ENCODE assay signal across 13 cellular contexts in the genomic region with DNA sequence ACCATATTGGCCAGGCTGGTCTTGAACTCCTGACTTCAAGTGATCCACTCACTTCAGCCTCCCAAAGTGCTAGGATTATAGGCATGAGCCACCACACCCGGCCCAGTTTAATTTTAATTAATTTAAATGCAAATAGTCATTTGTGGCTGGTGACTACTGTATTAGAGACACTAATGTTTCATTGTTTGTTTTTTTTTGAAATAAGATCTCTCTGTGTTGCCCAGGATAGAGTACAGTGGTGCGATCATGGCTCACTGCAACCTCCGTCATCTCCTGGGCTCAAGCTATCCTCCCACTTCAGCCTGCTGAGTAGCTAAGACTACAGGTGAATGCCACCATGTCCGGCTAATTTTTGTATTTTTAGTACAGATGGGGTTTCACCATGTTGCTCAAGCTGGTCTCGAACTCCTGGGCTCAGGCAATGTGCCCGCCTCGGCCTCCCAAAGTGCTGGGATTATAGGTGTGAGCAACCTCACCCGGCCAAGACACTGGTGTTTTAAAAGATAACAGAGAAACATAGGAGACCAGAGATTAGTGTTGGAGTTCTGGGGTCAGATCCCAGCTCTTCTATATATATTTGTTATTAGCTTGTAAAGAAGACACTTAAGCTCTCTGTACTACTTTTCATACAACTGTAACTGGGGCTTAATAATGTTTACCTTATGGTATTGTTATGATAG. TPM values are rescaled to one million over a fixed set of nuclear protein-coding genes. Genes with fewer than 3 reads are reported as not detected.
DNase-seq lines count a peak whose midpoint lies in the region; ATAC-seq and TF ChIP-seq lines count a peak whose summit lies in the region.
"Had no signal": no experiment of that assay in that cellular context is flagged by ENCODE, and none has a peak within 500 bp of the region (broad histone marks: within the 10 kb centered on the region; RNA-seq: fewer than 3 reads in every experiment).

No MANE protein-coding gene starts in this region.

- H3K4me1 Mint-ChIP-seq in Calu3 (ENCODE audit: low read depth, unreplicated experiment), result peaks cover 30% of the 10 kb centered on the region

- H3K79me2 ChIP-seq in hepatocyte (no peaks in the 10 kb centered on the region), parathyroid adenoma (no peaks in the 10 kb centered on the region)

- no peak for ATAC-seq in HG03039 (IDR thresholded peaks at IDR 0.05; ENCODE audit: unreplicated experiment)
- ATAC-seq: Right ventricle myocardium inferior had no signal

- H3K9ac ChIP-seq in BLaER1 (no peak overlapping the region), parathyroid adenoma (no peak overlapping the region)

- H3K9me3 ChIP-seq in BLaER1 (no peaks in the 10 kb centered on the region), hepatocyte (ENCODE audit: low read depth) (no peaks in the 10 kb centered on the region), parathyroid adenoma (ENCODE audit: control insufficient read depth, low read length) (no peaks in the 10 kb centered on the region)

- H2AFZ ChIP-seq in hepatocyte (no peak overlapping the region), parathyroid adenoma (no peak overlapping the region)

- peaks cover 73% of the 10 kb centered on the region for H3K4me1 ChIP-seq in BLaER1
- peaks cover 25% of the 10 kb centered on the region for H3K4me1 ChIP-seq in hepatocyte (ENCODE audit: insufficient read depth)
- H3K4me1 ChIP-seq in parathyroid adenoma, result peaks cover 10% of the 10 kb centered on the region

- BruUV-seq in Calu3 (replicated peaks; lab: Mats Ljungman, UMichigan), result no TSS peak

- WGBS in hepatocyte (ENCODE audit: low lambda C conversion rate, missing lambda C conversion rate), result 93% methylated on average over 8 of the region's 8 CpGs

- CTCF ChIA-PET in Calu3 (lab: Charles Lee), result no interaction called here

- no peak overlapping the region for H3K27ac Mint-ChIP-seq in Calu3 (ENCODE audit: unreplicated experiment)

- no peak overlapping the region for H3K4me3 Mint-ChIP-seq in Calu3 (ENCODE audit: low read depth, unreplicated experiment)

- no peaks in the 10 kb centered on the region for H3K27me3 Mint-ChIP-seq in Calu3 (ENCODE audit: unreplicated experiment)

- H3K27ac ChIP-seq in BLaER1 (no peak overlapping the region), hepatocyte (peak overlapping the region; percentile 92), parathyroid adenoma (peak overlapping the region; percentile 85)

- H3K36me3 Mint-ChIP-seq in Calu3 (ENCODE audit: insufficient read depth, unreplicated experiment), result peaks cover 11% of the 10 kb centered on the region

- H3K4me2 ChIP-seq in BLaER1 (peak overlapping the region; percentile 81), hepatocyte (no peak overlapping the region), parathyroid adenoma (ENCODE audit: low read length) (no peak overlapping the region)

- intact Hi-C loops in Calu3 (cut with micrococcal nuclease; ENCODE audit: unreplicated experiment), result no loop called here

- H4K20me1 ChIP-seq in BLaER1 (peaks cover 17% of the 10 kb centered on the region), hepatocyte (ENCODE audit: insufficient read depth, poor library complexity, severe bottlenecking) (no peaks in the 10 kb centered on the region)

- H3K9me3 Mint-ChIP-seq in Calu3 (ENCODE audit: low read depth, unreplicated experiment), result no peaks in the 10 kb centered on the region

- no peak for TF ChIP-seq CTCF in hepatocyte (IDR thresholded peaks at IDR 0.05; ENCODE audit: poor library complexity)
- no peak for TF ChIP-seq CTCF in parathyroid adenoma (IDR thresholded peaks at IDR 0.05)
- no peak for TF ChIP-seq CTCF in Calu3 (IDR thresholded peaks at IDR 0.05; ENCODE audit: unreplicated experiment)

- H3K4me3 ChIP-seq in BLaER1, result no peak overlapping the region
- no peak overlapping the region for H3K4me3 ChIP-seq in hepatocyte
- H3K4me3 ChIP-seq in parathyroid adenoma (ENCODE audit: low read depth, low read length), result no peak overlapping the region

- DNase-seq in Daoy (ENCODE audit: low read depth), result peak; percentile 53
- no peak for DNase-seq in hepatocyte (ENCODE audit: low spot score)
- DNase-seq in activated effector memory CD4-positive, alpha-beta T cell treated with Interleukin-2 at 50 U/mL for 16 hours, result no peak
- no peak for DNase-seq in iPS-NIHi7 (ENCODE audit: extremely low spot score)
- DNase-seq in Calu3, result no peak
- DNase-seq: cerebellar nuclear complex, HCEC 1CT, KG1, SW 1271 had no signal

- H3K27me3 ChIP-seq in BLaER1 (no peaks in the 10 kb centered on the region), hepatocyte (no peaks in the 10 kb centered on the region), parathyroid adenoma (ENCODE audit: control insufficient read depth, insufficient read depth, low read length) (no peaks in the 10 kb centered on the region)

- H3K9me2 ChIP-seq in hepatocyte (replicated peaks; ENCODE audit: insufficient read depth), result no peaks in the 10 kb centered on the region

- H3K36me3 ChIP-seq in BLaER1 (no peaks in the 10 kb centered on the region), hepatocyte (replicated peaks; ENCODE audit: insufficient read depth, low read depth) (no peaks in the 10 kb centered on the region), parathyroid adenoma (ENCODE audit: control insufficient read depth, insufficient read depth, low read length) (no peaks in the 10 kb centered on the region)

RNA-seq across cellular contexts. Expression of a gene that starts 34.5 kb away (rescaled TPM):
- 199 and 200 TPM in 2 replicates for total RNA-seq in Daoy (2014; rRNA removed; shearing (Covaris generic))
- 306 and 309 TPM in 2 replicates for total RNA-seq in hepatocyte
- 247 and 248 TPM in 2 replicates for polyA plus RNA-seq in hepatocyte
- total RNA-seq in Calu3 (2022), result 404 and 407 TPM in 2 replicates

RNA-seq across cellular contexts. Expression of a gene that starts 42.6 kb away (rescaled TPM):
- 8.6 and 20.9 TPM in 2 replicates for total RNA-seq in Daoy (2014; rRNA removed; shearing (Covaris generic))
- total RNA-seq in hepatocyte (19.7 and 20.7 TPM in 2 replicates), Calu3 (2022) (26.0 and 26.6 TPM in 2 replicates)
- 3.2 and 3.9 TPM in 2 replicates for polyA plus RNA-seq in hepatocyte
